Comparison of ENCODE assay signal across 9 cellular contexts in the genomic region with DNA sequence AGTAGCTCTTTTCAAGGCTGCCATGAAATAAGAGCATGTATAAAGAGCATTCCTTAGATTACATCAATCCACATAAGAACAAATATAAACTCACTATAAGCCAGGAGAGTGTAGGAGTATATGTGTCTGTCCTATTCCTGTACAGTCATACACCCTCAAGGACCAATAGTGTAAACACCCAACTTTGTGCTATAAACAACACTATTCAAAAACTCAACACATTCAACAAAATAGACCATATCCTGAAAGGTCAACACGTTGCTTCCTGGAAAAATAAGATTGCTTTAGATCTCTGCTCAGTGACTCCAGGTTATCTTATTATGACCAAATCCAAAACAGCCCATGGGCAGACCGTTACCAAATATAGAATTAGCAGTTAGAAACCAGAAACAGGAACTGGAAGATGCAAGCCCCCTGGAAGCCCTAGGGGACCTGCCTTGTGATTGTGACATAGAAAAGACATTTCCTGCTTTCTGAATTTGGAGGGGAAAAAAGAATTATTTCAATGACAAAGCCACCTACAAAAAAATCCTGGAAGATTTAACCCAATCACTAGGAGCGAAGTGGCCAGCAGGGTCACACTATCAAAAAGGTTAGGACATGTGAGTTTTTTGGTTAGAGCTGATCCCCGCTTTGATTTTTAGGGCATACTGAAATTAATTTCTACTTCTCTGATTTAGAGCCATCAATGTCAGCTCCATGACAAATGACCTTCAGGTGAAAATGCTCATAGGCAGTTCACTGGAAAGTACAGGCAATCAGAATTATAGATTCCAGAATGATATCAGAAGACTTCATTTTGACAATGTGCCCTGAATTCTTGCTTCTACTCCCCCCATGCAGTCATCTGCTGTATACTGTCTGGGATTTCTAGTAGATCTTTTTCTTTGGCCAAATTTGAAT. TPM values are rescaled to one million over a fixed set of nuclear protein-coding genes. Genes with fewer than 3 reads are reported as not detected.
DNase-seq lines count a peak whose midpoint lies in the region; ATAC-seq and TF ChIP-seq lines count a peak whose summit lies in the region.
"Had no signal": no experiment of that assay in that cellular context is flagged by ENCODE, and none has a peak within 500 bp of the region (broad histone marks: within the 10 kb centered on the region; RNA-seq: fewer than 3 reads in every experiment).

No MANE protein-coding gene starts in this region.

- H3K27ac Mint-ChIP-seq in activated naive CD8-positive, alpha-beta T cell treated with anti-CD3 and anti-CD28 coated beads for 36 hours: peak overlapping the region; percentile 85
- no peak overlapping the region for H3K27ac Mint-ChIP-seq in type B pancreatic cell

- no peak overlapping the region for H2AFZ ChIP-seq in mammary epithelial cell (ENCODE audit: low read depth, low read length)

- H3K4me2 ChIP-seq in mammary epithelial cell (ENCODE audit: insufficient read depth, low read depth, low read length): no peak overlapping the region

- no peak overlapping the region for H3K9ac ChIP-seq in mammary epithelial cell (ENCODE audit: insufficient read depth, low read length)

- DNase-seq in T47D (ENCODE audit: low read depth in 1 of 2, low spot score in 1 of 2) (peak; percentile 23 to 66), mammary epithelial cell (no peak), type B pancreatic cell (ENCODE audit: extremely low spot score, unreplicated experiment) (no peak), amniotic stem cell (lab: John Stamatoyannopoulos, UW) (no peak), testis (no peak)
- no peak for DNase-seq in activated naive CD8-positive, alpha-beta T cell treated with anti-CD3 and anti-CD28 coated beads for 36 hours
- DNase-seq: pancreas had no signal

- ATAC-seq in HG03565 (IDR thresholded peaks at IDR 0.05; ENCODE audit: unreplicated experiment): peak; percentile 57

- peaks cover 6% of the 10 kb centered on the region for H3K36me3 ChIP-seq in mammary epithelial cell (ENCODE audit: insufficient read depth, low read length)
- H3K36me3 ChIP-seq in neutrophil: no peaks in the 10 kb centered on the region
- H3K36me3 ChIP-seq in testis (ENCODE audit: low read depth, missing control alignments): no peaks in the 10 kb centered on the region
- H3K36me3 ChIP-seq: pancreas had no signal

- no peaks in the 10 kb centered on the region for H3K27me3 Mint-ChIP-seq in activated naive CD8-positive, alpha-beta T cell treated with anti-CD3 and anti-CD28 coated beads for 36 hours
- H3K27me3 Mint-ChIP-seq in type B pancreatic cell: no peaks in the 10 kb centered on the region

- peaks cover 84% of the 10 kb centered on the region for H3K4me1 Mint-ChIP-seq in activated naive CD8-positive, alpha-beta T cell treated with anti-CD3 and anti-CD28 coated beads for 36 hours
- peaks cover 31% of the 10 kb centered on the region for H3K4me1 Mint-ChIP-seq in type B pancreatic cell (ENCODE audit: unreplicated experiment)

- H3K79me2 ChIP-seq in mammary epithelial cell (ENCODE audit: insufficient read depth, low read length): no peaks in the 10 kb centered on the region

- TF ChIP-seq CTCF in mammary epithelial cell (conservative IDR thresholded peaks at IDR 0.05 in 1 of 2, IDR thresholded peaks at IDR 0.05 in 1 of 2; ENCODE audit: extremely low read depth in 1 of 2, insufficient read depth in 1 of 2, low read depth in 1 of 2, low read length in 2 of 2) (no peak), neutrophil (IDR thresholded peaks at IDR 0.05) (no peak), type B pancreatic cell (conservative IDR thresholded peaks at IDR 0.05) (no peak), testis (IDR thresholded peaks at IDR 0.05) (no peak)

- no peaks in the 10 kb centered on the region for H4K20me1 ChIP-seq in mammary epithelial cell (ENCODE audit: insufficient read depth, low read length)

- H3K4me1 ChIP-seq in mammary epithelial cell (ENCODE audit: insufficient read depth, low read length) (no peaks in the 10 kb centered on the region), neutrophil (ENCODE audit: control insufficient read depth in 1 of 2, insufficient read depth in 1 of 2, low read depth in 1 of 2, low read length in 1 of 2) (peaks cover 19 to 22% of the 10 kb centered on the region in 2 experiments), testis (peaks cover 9% of the 10 kb centered on the region)
- H3K4me1 ChIP-seq: pancreas had no signal

- dilution Hi-C loops in mammary epithelial cell (cut with HindIII; ENCODE audit: low sequenced_read_pairs): no loop called here

- H3K27me3 ChIP-seq in mammary epithelial cell (ENCODE audit: insufficient read depth, low read length): no peaks in the 10 kb centered on the region
- no peaks in the 10 kb centered on the region for H3K27me3 ChIP-seq in neutrophil
- H3K27me3 ChIP-seq in testis: no peaks in the 10 kb centered on the region
- H3K27me3 ChIP-seq: pancreas had no signal

- peak overlapping the region; percentile 37 for H3K4me3 Mint-ChIP-seq in activated naive CD8-positive, alpha-beta T cell treated with anti-CD3 and anti-CD28 coated beads for 36 hours
- H3K4me3 Mint-ChIP-seq in type B pancreatic cell: no peak overlapping the region

- intact Hi-C loops in mammary epithelial cell (cut with micrococcal nuclease): no loop called here
- intact Hi-C loops in testis (cut with DNase I; ENCODE audit: low total_unique reads): no loop called here

- H3K4me3 ChIP-seq in mammary epithelial cell (replicated peaks in 1 of 3; ENCODE audit: insufficient read depth in 1 of 3, low read depth in 2 of 3, low read length in 3 of 3) (no peak overlapping the region), neutrophil (ENCODE audit: low read depth in 1 of 2, low read length in 1 of 2) (no peak overlapping the region), testis (no peak overlapping the region)
- H3K4me3 ChIP-seq: pancreas had no signal

- no peak overlapping the region for H3K27ac ChIP-seq in mammary epithelial cell (ENCODE audit: insufficient read depth, low read depth, low read length)
- H3K27ac ChIP-seq in neutrophil: peak overlapping the region; percentile 32
- H3K27ac ChIP-seq in testis: no peak overlapping the region

- no peaks in the 10 kb centered on the region for H3K9me3 Mint-ChIP-seq in activated naive CD8-positive, alpha-beta T cell treated with anti-CD3 and anti-CD28 coated beads for 36 hours
- peaks cover 4% of the 10 kb centered on the region for H3K9me3 Mint-ChIP-seq in type B pancreatic cell

- in situ Hi-C loops in T47D (cut with HindIII; ENCODE audit: low pct_unique_long_range_greater_than_20kb, low sequenced_read_pairs) (no loop called here), mammary epithelial cell (cut with MboI; ENCODE audit: low sequenced_read_pairs in 2 of 2) (no loop called here)

- TF ChIP-seq POLR2A in testis (IDR thresholded peaks at IDR 0.05): no peak

- no peaks in the 10 kb centered on the region for H3K9me3 ChIP-seq in mammary epithelial cell (replicated peaks; ENCODE audit: insufficient read depth, low read length)
- H3K9me3 ChIP-seq in neutrophil: no peaks in the 10 kb centered on the region
- no peaks in the 10 kb centered on the region for H3K9me3 ChIP-seq in testis
- H3K9me3 ChIP-seq: pancreas had no signal

- BruUV-seq in mammary epithelial cell (replicated peaks; lab: Mats Ljungman, UMichigan): no TSS peak

- 92% methylated on average over 4 of the region's 4 CpGs for WGBS in mammary epithelial cell (ENCODE audit: low coverage, missing lambda C conversion rate)
- WGBS in testis, 2 donors: 69 to 72% methylated on average over 4 of the region's 4 CpGs

- CTCF ChIA-PET in mammary epithelial cell (lab: Charles Lee; ENCODE audit: low non-redundant PET): no interaction called here

- peaks cover 82% of the 10 kb centered on the region for H3K36me3 Mint-ChIP-seq in activated naive CD8-positive, alpha-beta T cell treated with anti-CD3 and anti-CD28 coated beads for 36 hours
- peaks cover 6% of the 10 kb centered on the region for H3K36me3 Mint-ChIP-seq in type B pancreatic cell

RNA-seq across cellular contexts. Expression of a gene that starts 59.9 kb away (rescaled TPM):
- total RNA-seq in mammary epithelial cell: 10 to 100 TPM in 1 of 2 donors, 1 to 10 TPM in 1; 6.5 to 17.2 TPM
- 12.7 TPM for polyA plus RNA-seq in mammary epithelial cell
- polyA minus RNA-seq in mammary epithelial cell: 10.6 TPM
- total RNA-seq in activated naive CD8-positive, alpha-beta T cell treated with anti-CD3 and anti-CD28 coated beads for 36 hours: 10 to 100 TPM; 31.7 to 32.3 TPM
- total RNA-seq in type B pancreatic cell (ENCODE audit: low replicate concordance): 1.00 and 5.2 TPM in 2 replicates
- 10 to 100 TPM; 16.2 to 19.8 TPM for total RNA-seq in testis
- 8.2 TPM for polyA plus RNA-seq in testis (ENCODE audit: insufficient read depth, low read depth, low replicate concordance)

Comparison
In these comparisons a context has a peak if more than half of its experiments do, and no peak if none do; other contexts are left out.
1. DNase-seq: peak in T47D (2 of 2); none in mammary epithelial cell (single experiment), activated naive CD8-positive, alpha-beta T cell treated with anti-CD3 and anti-CD28 coated beads for 36 hours (single experiment), type B pancreatic cell (single experiment), amniotic stem cell (single experiment) and testis (single experiment).